Comparison of ENCODE assay signal across 12 cellular contexts in genomic region chr2:191927991-191928390, GRCh38.
A peak's percentile ranks its signal among the peaks of the same experiment; 100 is the strongest.
DNase-seq lines count a peak whose midpoint lies in the region; ATAC-seq and TF ChIP-seq lines count a peak whose summit lies in the region.
"Had no signal": no experiment of that assay in that cellular context is flagged by ENCODE, and none has a peak within 500 bp of the region (broad histone marks: within the 10 kb centered on the region; RNA-seq: fewer than 3 reads in every experiment).

No MANE protein-coding gene starts in this region.

- H3K27ac ChIP-seq in WERI-Rb-1 (no peak overlapping the region), psoas muscle (no peak overlapping the region)

- H3K4me3 ChIP-seq in NB4 (ENCODE audit: low read depth, low read length) (no peak overlapping the region), WERI-Rb-1 (ENCODE audit: low read depth, low read length) (no peak overlapping the region), psoas muscle (no peak overlapping the region)

- 44 to 50% (median 47%) methylated on average over 3 of the region's 3 CpGs for WGBS in psoas muscle, 3 donors

- H3K4me1 ChIP-seq in psoas muscle, result no peaks in the 10 kb centered on the region

- TF ChIP-seq CTCF in NB4 (IDR thresholded peaks at IDR 0.05; ENCODE audit: low read depth, low read length) (no peak), WERI-Rb-1 (IDR thresholded peaks at IDR 0.05; ENCODE audit: low read depth, low read length) (no peak), psoas muscle (IDR thresholded peaks at IDR 0.05) (no peak)

- peak; percentile 94 for DNase-seq in DMS79 treated with DMSO at 0.1 percent for 48 hours (lab: John Stamatoyannopoulos, UW)
- peak; percentile 6 for DNase-seq in NB4 (ENCODE audit: low read depth)
- peak; percentile 71 for DNase-seq in brain pericyte (ENCODE audit: low read depth, low spot score)
- peak; percentile 88 for DNase-seq in myocyte (ENCODE audit: low read depth)
- DNase-seq in WERI-Rb-1, result no peak
- DNase-seq in psoas muscle, result no peak
- DNase-seq: activated effector memory CD4-positive, alpha-beta T cell treated with anti-CD3 and anti-CD28 coated beads, Interleukin-2, amount 50 U/mL, for 16 hours; NCI-H82; stimulated activated CD4-positive, alpha-beta T cell treated with anti-CD3 and anti-CD28 coated beads, Interleukin-4, amount 100 ng/mL, for 24 hours; T-helper 9 cell had no signal

- intact Hi-C loops in psoas muscle (cut with DNase I), result no loop called here

- H3K36me3 ChIP-seq in WERI-Rb-1 (no peaks in the 10 kb centered on the region), psoas muscle (ENCODE audit: insufficient read depth in 1 of 2, low read depth in 1 of 2) (no peaks in the 10 kb centered on the region)

- ATAC-seq in HG03108 (IDR thresholded peaks at IDR 0.05; ENCODE audit: unreplicated experiment) (no peak), HG03135 (IDR thresholded peaks at IDR 0.05; ENCODE audit: unreplicated experiment) (no peak), psoas muscle (no peak)

- TF ChIP-seq POLR2A in NB4 (IDR thresholded peaks at IDR 0.05; ENCODE audit: extremely low read depth, insufficient read length), result no peak

- H3K9me3 ChIP-seq in WERI-Rb-1 (ENCODE audit: severe bottlenecking) (no peaks in the 10 kb centered on the region), psoas muscle (no peaks in the 10 kb centered on the region)

- H3K27me3 ChIP-seq in WERI-Rb-1 (ENCODE audit: insufficient read depth, low read depth, severe bottlenecking) (no peaks in the 10 kb centered on the region), psoas muscle (ENCODE audit: insufficient read depth in 3 of 3, low read length in 2 of 3) (no peaks in the 10 kb centered on the region)

Comparison
In these comparisons a context has a peak if more than half of its experiments do, and no peak if none do; other contexts are left out.
1. DNase-seq: peak in DMS79 treated with DMSO at 0.1 percent for 48 hours (single experiment), NB4 (single experiment), brain pericyte (single experiment) and myocyte (single experiment); none in WERI-Rb-1 (single experiment) and psoas muscle (0 of 2).